In the genomic region with DNA sequence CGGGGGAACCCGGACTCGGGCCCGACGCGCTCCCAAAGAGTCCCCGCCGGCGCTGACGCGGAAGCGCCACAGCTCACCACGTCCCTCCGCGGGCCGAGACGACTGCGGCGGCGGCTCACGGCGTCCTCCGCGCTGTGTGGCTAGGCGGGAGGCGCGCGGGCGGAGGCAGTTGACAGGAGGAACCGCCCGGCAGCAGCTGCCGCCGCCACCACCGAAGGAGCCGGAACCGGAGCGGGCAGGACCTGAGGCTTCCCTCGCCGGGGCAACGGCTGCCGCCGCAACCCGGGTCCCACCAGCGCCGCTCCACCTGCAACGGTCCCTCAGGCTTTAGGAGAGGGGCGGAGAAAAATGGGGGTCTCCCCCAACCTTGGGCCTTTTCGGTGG, we compare ENCODE assay signal across 8 cellular contexts. TPM values are rescaled to one million over a fixed set of nuclear protein-coding genes. Genes with fewer than 3 reads are reported as not detected.
DNase-seq lines count a peak whose midpoint lies in the region; ATAC-seq and TF ChIP-seq lines count a peak whose summit lies in the region.

No MANE protein-coding gene starts in this region.

- TF ChIP-seq POLR2A in esophagus muscularis mucosa (IDR thresholded peaks at IDR 0.05; ENCODE audit: low read depth), result no peak

- peak overlapping the region; percentile 94 to 99 (median 97) for H3K27ac Mint-ChIP-seq in naive thymus-derived CD8-positive, alpha-beta T cell

- H3K9me3 Mint-ChIP-seq in activated T-cell treated with anti-CD3 and anti-CD28 coated beads, Interleukin-2, amount 50 U/mL, for 4 hours, result no peaks in the 10 kb centered on the region
- H3K9me3 Mint-ChIP-seq in naive thymus-derived CD8-positive, alpha-beta T cell, result no peaks in the 10 kb centered on the region

- H3K27me3 Mint-ChIP-seq in activated T-cell treated with anti-CD3 and anti-CD28 coated beads, Interleukin-2, amount 50 U/mL, for 4 hours (ENCODE audit: low read depth), result no peaks in the 10 kb centered on the region
- H3K27me3 Mint-ChIP-seq in naive thymus-derived CD8-positive, alpha-beta T cell, result no peaks in the 10 kb centered on the region

- no peak for TF ChIP-seq EP300 in esophagus muscularis mucosa (IDR thresholded peaks at IDR 0.05)

- H3K4me1 ChIP-seq in esophagus muscularis mucosa, result peaks cover 17 to 51% (median 36%) of the 10 kb centered on the region in 4 donors

- peak; percentile 16 for DNase-seq in NCI-H2107 (lab: John Stamatoyannopoulos, UW)
- DNase-seq in NCI-H2107 treated with DMSO at 0.1 percent for 48 hours (lab: John Stamatoyannopoulos, UW; ENCODE audit: unreplicated experiment), result no peak
- peak; percentile 57 for DNase-seq in NCI-H226
- peak; percentile 57 for DNase-seq in activated T-cell treated with anti-CD3 and anti-CD28 coated beads, Interleukin-2, amount 50 U/mL, for 4 hours
- DNase-seq in esophagus muscularis mucosa (ENCODE audit: extremely low spot score), result no peak
- DNase-seq in naive thymus-derived CD8-positive, alpha-beta T cell, result peak in 8 of 10 donors; percentile 48 to 80 (median 65)
- peak; percentile 71 for DNase-seq in stimulated activated naive CD4-positive, alpha-beta T cell treated with Interleukin-2 at 50 U/mL for 16 hours (lab: John Stamatoyannopoulos, UW)

- ATAC-seq in HG02610 (IDR thresholded peaks at IDR 0.05; ENCODE audit: unreplicated experiment), result peak; percentile 36
- ATAC-seq in activated T-cell treated with anti-CD3 and anti-CD28 coated beads, Interleukin-2, amount 50 U/mL, for 4 hours, result peak; percentile 69 to 74
- peak; percentile 66 to 71 for ATAC-seq in naive thymus-derived CD8-positive, alpha-beta T cell

- H3K4me3 ChIP-seq in esophagus muscularis mucosa, result peak overlapping the region; percentile 88 to 97 (median 94)

- no peaks in the 10 kb centered on the region for H3K27me3 ChIP-seq in esophagus muscularis mucosa

- 0% methylated on average over 10 of the region's 48 CpGs for WGBS in esophagus muscularis mucosa

- H3K9me3 ChIP-seq in esophagus muscularis mucosa, result no peaks in the 10 kb centered on the region

- H3K36me3 Mint-ChIP-seq in activated T-cell treated with anti-CD3 and anti-CD28 coated beads, Interleukin-2, amount 50 U/mL, for 4 hours (ENCODE audit: insufficient read depth), result peaks cover 23% of the 10 kb centered on the region
- peaks cover 0 to 42% (median 26%) of the 10 kb centered on the region in 3 donors for H3K36me3 Mint-ChIP-seq in naive thymus-derived CD8-positive, alpha-beta T cell

- H3K4me3 Mint-ChIP-seq in activated T-cell treated with anti-CD3 and anti-CD28 coated beads, Interleukin-2, amount 50 U/mL, for 4 hours, result peak overlapping the region; percentile 94
- peak overlapping the region; percentile 90 to 98 (median 94) for H3K4me3 Mint-ChIP-seq in naive thymus-derived CD8-positive, alpha-beta T cell

- POLR2A ChIA-PET in naive thymus-derived CD8-positive, alpha-beta T cell (lab: Charles Lee), result interaction anchor here (0.5 to 4.4 kb wide), 33 partner anchors 9 to 1064 kb away, joined by 3 to 115 read pairs (median 6); a partner anchor contains a TSS

- H3K36me3 ChIP-seq in esophagus muscularis mucosa, result peaks cover 0 to 21% (median 6%) of the 10 kb centered on the region in 4 donors

- intact Hi-C loops in esophagus muscularis mucosa (cut with DNase I), result loop anchor here (2.0 kb wide), 1 partner anchor 193 kb away; a partner anchor contains a TSS

- no peak for TF ChIP-seq CTCF in esophagus muscularis mucosa (IDR thresholded peaks at IDR 0.05)

- H3K4me1 Mint-ChIP-seq in activated T-cell treated with anti-CD3 and anti-CD28 coated beads, Interleukin-2, amount 50 U/mL, for 4 hours (ENCODE audit: low read depth), result peaks cover 68% of the 10 kb centered on the region
- peaks cover 30 to 72% (median 64%) of the 10 kb centered on the region in 4 donors for H3K4me1 Mint-ChIP-seq in naive thymus-derived CD8-positive, alpha-beta T cell

- H3K27ac ChIP-seq in esophagus muscularis mucosa (replicated peaks in 1 of 4), result peak overlapping the region; percentile 93 to 98 (median 97)

RNA-seq across cellular contexts. Expression of a gene that starts 0.3 kb away (rescaled TPM):
- 10 to 100 TPM; 37.2 to 41.4 (median 40.4) TPM for total RNA-seq in activated T-cell treated with anti-CD3 and anti-CD28 coated beads, Interleukin-2, amount 50 U/mL, for 4 hours
- total RNA-seq in esophagus muscularis mucosa, result 10 to 100 TPM; 24.7 to 35.6 (median 27.9) TPM
- total RNA-seq in naive thymus-derived CD8-positive, alpha-beta T cell, result 10 to 100 TPM; 78.5 to 85.7 TPM
- polyA plus RNA-seq in naive thymus-derived CD8-positive, alpha-beta T cell, result 10 to 100 TPM; 50.0 to 61.3 (median 55.0) TPM

Comparison
In these comparisons a context has a peak if more than half of its experiments do, and no peak if none do; other contexts are left out.
1. DNase-seq: peak in NCI-H2107 (single experiment), NCI-H226 (single experiment), activated T-cell treated with anti-CD3 and anti-CD28 coated beads, Interleukin-2, amount 50 U/mL, for 4 hours (single experiment), naive thymus-derived CD8-positive, alpha-beta T cell (8 of 10) and stimulated activated naive CD4-positive, alpha-beta T cell treated with Interleukin-2 at 50 U/mL for 16 hours (single experiment); none in NCI-H2107 treated with DMSO at 0.1 percent for 48 hours (single experiment) and esophagus muscularis mucosa (single experiment).
2. Peak in every context shown above with its lines, with median percentiles within 50 percentile points of each other: ATAC-seq.